In genomic region chr16:85765767-85766166, GRCh38 we compare ENCODE assay signal across 28 cellular contexts. TPM values are rescaled to one million over a fixed set of nuclear protein-coding genes. Genes with fewer than 3 reads are reported as not detected.
"Had no signal": no experiment of that assay in that cellular context is flagged by ENCODE, and none has a peak within 500 bp of the region (broad histone marks: within the 10 kb centered on the region; RNA-seq: fewer than 3 reads in every experiment).

No MANE protein-coding gene starts in this region.

- H3K4me1 Mint-ChIP-seq: activated naive CD4-positive, alpha-beta T cell treated with anti-CD3 and anti-CD28 coated beads, Interleukin-2, amount 50 U/mL, for 24 hours; activated naive CD8-positive, alpha-beta T cell treated with anti-CD3 and anti-CD28 coated beads, Interleukin-2, amount 10 ng/mL, durations not matched to agents 7 days and 5 days; activated T-helper 17 cell treated with anti-CD3 and anti-CD28 coated beads, Interleukin-2, amount 50 U/mL, for 72 hours had no signal

- H3K27ac ChIP-seq: ascending aorta, breast epithelium, cardiac muscle cell, colonic mucosa, WERI-Rb-1 had no signal

- H3K36me3 Mint-ChIP-seq: brain had no signal

- H3K36me3 ChIP-seq: ascending aorta, breast epithelium, cardiac muscle cell, colonic mucosa, WERI-Rb-1 had no signal

- H3K4me3 ChIP-seq: ascending aorta, breast epithelium, cardiac muscle cell, colonic mucosa had no signal

- H3K4me1 ChIP-seq: ascending aorta, breast epithelium, colonic mucosa had no signal

- H3K27ac Mint-ChIP-seq: activated B cell treated with CpG ODN at 0.5 μM for 24 hours; activated CD8-positive, alpha-beta T cell treated with anti-CD3 and anti-CD28 coated beads for 36 hours; activated naive CD4-positive, alpha-beta T cell treated with anti-CD3 and anti-CD28 coated beads, Interleukin-2, amount 50 U/mL, for 24 hours; activated naive CD8-positive, alpha-beta T cell treated with anti-CD3 and anti-CD28 coated beads, Interleukin-2, amount 10 ng/mL, durations not matched to agents 7 days and 5 days; activated T-helper 17 cell treated with anti-CD3 and anti-CD28 coated beads, Interleukin-2, amount 50 U/mL, for 72 hours; T-helper 17 cell; T-helper 2 cell treated with Interferon-gamma antibody and Interleukin-4, amounts not matched to agents 5 μg/mL and 100 μg/mL, for 36 hours had no signal

- H3K9me3 Mint-ChIP-seq: activated B cell treated with CpG ODN at 0.5 μM for 24 hours; activated CD8-positive, alpha-beta T cell treated with anti-CD3 and anti-CD28 coated beads for 36 hours; activated naive CD4-positive, alpha-beta T cell treated with anti-CD3 and anti-CD28 coated beads, Interleukin-2, amount 50 U/mL, for 24 hours; activated naive CD8-positive, alpha-beta T cell treated with anti-CD3 and anti-CD28 coated beads, Interleukin-2, amount 10 ng/mL, durations not matched to agents 7 days and 5 days; activated T-cell treated with anti-CD3 and anti-CD28 coated beads, Interleukin-2, amount 50 U/mL, for 4 hours; activated T-helper 17 cell treated with anti-CD3 and anti-CD28 coated beads, Interleukin-2, amount 50 U/mL, for 72 hours; brain; T-helper 2 cell treated with Interferon-gamma antibody and Interleukin-4, amounts not matched to agents 5 μg/mL and 100 μg/mL, for 36 hours had no signal

- H3K27me3 ChIP-seq: ascending aorta, breast epithelium, cardiac muscle cell, colonic mucosa had no signal

- DNase-seq: activated B cell treated with CpG ODN at 0.5 μM for 24 hours; activated CD4-positive, alpha-beta T cell treated with anti-CD3 and anti-CD28 coated beads for 48 hours; activated CD4-positive, alpha-beta T cell treated with anti-CD3 and anti-CD28 coated beads, Interleukin-2, amount 50 U/mL, for 1 hour; activated CD4-positive, alpha-beta T cell treated with anti-CD3 and anti-CD28 coated beads, Interleukin-2, amount 50 U/mL, for 48 hours; activated CD8-positive, alpha-beta memory T cell treated with anti-CD3 and anti-CD28 coated beads for 24 hours; activated CD8-positive, alpha-beta T cell treated with anti-CD3 and anti-CD28 coated beads for 36 hours; activated effector memory CD4-positive, alpha-beta T cell treated with Interleukin-2 at 50 U/mL for 16 hours; activated gamma-delta T cell treated with Interleukin-2 at 50 U/mL for 16 hours; activated naive CD4-positive, alpha-beta T cell treated with Interleukin-2 at 50 U/mL for 16 hours; activated naive CD8-positive, alpha-beta T cell treated with anti-CD3 and anti-CD28 coated beads, Interleukin-2, amount 10 ng/mL, durations not matched to agents 7 days and 5 days; activated T-cell treated with anti-CD3 and anti-CD28 coated beads, Interleukin-2, amount 50 U/mL, for 4 hours; central memory CD4-positive, alpha-beta T cell; cerebellar nuclear complex; colonic mucosa; effector CD8-positive, alpha-beta T cell; foreskin fibroblast; T-helper 17 cell; T1000 had no signal

- H3K4me3 Mint-ChIP-seq: activated B cell treated with CpG ODN at 0.5 μM for 24 hours; activated CD8-positive, alpha-beta T cell treated with anti-CD3 and anti-CD28 coated beads for 36 hours; activated naive CD4-positive, alpha-beta T cell treated with anti-CD3 and anti-CD28 coated beads, Interleukin-2, amount 50 U/mL, for 24 hours; activated naive CD8-positive, alpha-beta T cell treated with anti-CD3 and anti-CD28 coated beads, Interleukin-2, amount 10 ng/mL, durations not matched to agents 7 days and 5 days; activated T-cell treated with anti-CD3 and anti-CD28 coated beads, Interleukin-2, amount 50 U/mL, for 4 hours; activated T-helper 17 cell treated with anti-CD3 and anti-CD28 coated beads, Interleukin-2, amount 50 U/mL, for 72 hours; T-helper 17 cell; T-helper 2 cell treated with Interferon-gamma antibody and Interleukin-4, amounts not matched to agents 5 μg/mL and 100 μg/mL, for 36 hours had no signal

- H3K27me3 Mint-ChIP-seq: activated B cell treated with CpG ODN at 0.5 μM for 24 hours; activated CD8-positive, alpha-beta T cell treated with anti-CD3 and anti-CD28 coated beads for 36 hours; activated naive CD4-positive, alpha-beta T cell treated with anti-CD3 and anti-CD28 coated beads, Interleukin-2, amount 50 U/mL, for 24 hours; activated naive CD8-positive, alpha-beta T cell treated with anti-CD3 and anti-CD28 coated beads, Interleukin-2, amount 10 ng/mL, durations not matched to agents 7 days and 5 days had no signal

- ATAC-seq: activated CD4-positive, CD25-positive, alpha-beta regulatory T cell treated with anti-CD3 and anti-CD28 coated beads, Interleukin-2, amount 50 U/mL, for 24 hours; activated CD8-positive, alpha-beta T cell treated with anti-CD3 and anti-CD28 coated beads for 36 hours; activated T-cell treated with anti-CD3 and anti-CD28 coated beads, Interleukin-2, amount 50 U/mL, for 4 hours; activated T-helper 17 cell treated with anti-CD3 and anti-CD28 coated beads, Interleukin-2, amount 50 U/mL, for 72 hours; esophagus mucosa; T-helper 17 cell had no signal

- H3K9me3 ChIP-seq: ascending aorta, breast epithelium, colonic mucosa had no signal

RNA-seq across cellular contexts. Expression of gene C16orf74, which starts 14.9 kb away (rescaled TPM):
- total RNA-seq: ascending aorta had no signal
